ENCODE assay signal across 14 cellular contexts in the genomic region with DNA sequence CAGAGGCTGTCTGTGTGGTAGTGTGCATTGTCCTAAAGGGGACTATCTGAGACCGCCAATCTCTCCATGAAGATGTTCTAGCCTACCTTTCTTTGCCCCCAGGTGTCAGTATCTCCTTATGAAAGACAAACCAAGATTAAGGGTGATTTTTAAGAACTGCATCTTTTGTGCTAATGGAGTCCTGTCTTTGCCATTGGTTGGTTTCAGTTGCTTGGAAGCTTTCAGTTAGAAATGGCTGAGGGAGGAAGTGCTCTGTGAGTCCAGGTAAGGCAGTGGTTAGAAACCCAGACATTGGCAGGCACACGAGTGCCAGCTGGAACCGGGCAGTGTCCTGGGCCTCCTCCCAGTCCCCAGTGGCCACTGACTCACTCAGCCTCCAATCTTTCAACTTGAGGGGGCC.
A peak's percentile ranks its signal among the peaks of the same experiment; 100 is the strongest.
DNase-seq lines count a peak whose midpoint lies in the region; ATAC-seq, FAIRE-seq and TF ChIP-seq lines count a peak whose summit lies in the region.
"Had no signal": no experiment of that assay in that cellular context is flagged by ENCODE, and none has a peak within 500 bp of the region (broad histone marks: within the 10 kb centered on the region; RNA-seq: fewer than 3 reads in every experiment).

No MANE protein-coding gene starts in this region.

- intact Hi-C loops in activated B cell treated with CpG ODN at 0.5 μM for 24 hours (cut with micrococcal nuclease) (loop anchor here (1.0 kb wide), 2 partner anchors 71 to 729 kb away; no protein-coding TSS in a partner anchor), breast epithelium (cut with DNase I; ENCODE audit: low total_unique reads) (no loop called here)

- H2BK15ac ChIP-seq in mesendoderm (replicated peaks; ENCODE audit: low read depth) = no peak overlapping the region

- H3K27ac Mint-ChIP-seq in CD8-positive, alpha-beta memory T cell = peak overlapping the region; percentile 70 to 99 (median 94)
- peak overlapping the region; percentile 62 for H3K27ac Mint-ChIP-seq in activated B cell treated with CpG ODN at 0.5 μM for 24 hours

- no peak overlapping the region for H3K23ac ChIP-seq in mesendoderm (ENCODE audit: low read length)

- no CpG with 5 or more reads among the region's 3 CpGs for WGBS in mesendoderm (ENCODE audit: extremely low coverage, insufficient coverage, low lambda C conversion rate)

- H4K8ac ChIP-seq in mesendoderm (ENCODE audit: low read depth, low read length) = no peak overlapping the region

- TF ChIP-seq CTCF in HFF-Myc (IDR thresholded peaks at IDR 0.05; ENCODE audit: low read depth, low read length, missing control alignments) = peak; percentile 4
- TF ChIP-seq CTCF in activated B cell treated with CpG ODN at 0.5 μM for 24 hours (IDR thresholded peaks at IDR 0.05) = no peak
- peak in 1 of 3 donors; percentile 12 for TF ChIP-seq CTCF in breast epithelium (IDR thresholded peaks at IDR 0.05)

- H2AK5ac ChIP-seq in mesendoderm (ENCODE audit: low read length) = no peak overlapping the region

- peaks cover 11 to 49% (median 20%) of the 10 kb centered on the region in 3 donors for H3K36me3 Mint-ChIP-seq in CD8-positive, alpha-beta memory T cell
- H3K36me3 Mint-ChIP-seq in activated B cell treated with CpG ODN at 0.5 μM for 24 hours (ENCODE audit: low read depth) = peaks cover 63% of the 10 kb centered on the region

- POLR2A ChIA-PET in CD8-positive, alpha-beta memory T cell (lab: Charles Lee) = no interaction called here
- POLR2A ChIA-PET in activated B cell treated with CpG ODN at 0.5 μM for 24 hours (lab: Charles Lee) = no interaction called here

- H2BK120ac ChIP-seq in mesendoderm (ENCODE audit: low read depth, low read length) = no peak overlapping the region

- no peaks in the 10 kb centered on the region for H3K79me2 ChIP-seq in mesendoderm (ENCODE audit: control insufficient read depth, insufficient read depth, low read length)

- H3K79me1 ChIP-seq in mesendoderm (ENCODE audit: low read length) = no peaks in the 10 kb centered on the region

- H3K9me3 Mint-ChIP-seq in CD8-positive, alpha-beta memory T cell = no peaks in the 10 kb centered on the region
- H3K9me3 Mint-ChIP-seq in activated B cell treated with CpG ODN at 0.5 μM for 24 hours = no peaks in the 10 kb centered on the region

- H3K27me3 Mint-ChIP-seq in CD8-positive, alpha-beta memory T cell = no peaks in the 10 kb centered on the region
- no peaks in the 10 kb centered on the region for H3K27me3 Mint-ChIP-seq in activated B cell treated with CpG ODN at 0.5 μM for 24 hours

- no peak overlapping the region for H3K4ac ChIP-seq in mesendoderm (ENCODE audit: low read depth, low read length)

- ATAC-seq in activated B cell treated with CpG ODN at 0.5 μM for 24 hours (ENCODE audit: low read depth) (peak; percentile 45), GM19351 (IDR thresholded peaks at IDR 0.05; ENCODE audit: unreplicated experiment) (no peak), GM21619 (IDR thresholded peaks at IDR 0.05; ENCODE audit: unreplicated experiment) (no peak)
- ATAC-seq: gastrocnemius medialis had no signal

- H2BK5ac ChIP-seq in mesendoderm (ENCODE audit: low read length) = no peak overlapping the region

- CTCF ChIA-PET in CD8-positive, alpha-beta memory T cell (lab: Charles Lee) = interaction anchor here (1.4 to 3.4 kb wide), 4 partner anchors 10 to 71 kb away, joined by 4 to 11 read pairs (median 8); no protein-coding TSS in a partner anchor
- CTCF ChIA-PET in activated B cell treated with CpG ODN at 0.5 μM for 24 hours (lab: Charles Lee) = interaction anchor here (0.6 to 11.3 kb wide), 2 partner anchors 71 to 260 kb away, joined by 3 to 77 read pairs; no protein-coding TSS in a partner anchor

- H3K9me3 ChIP-seq in CD8-positive, alpha-beta memory T cell (ENCODE audit: low read length) = no peaks in the 10 kb centered on the region
- no peaks in the 10 kb centered on the region for H3K9me3 ChIP-seq in breast epithelium
- H3K9me3 ChIP-seq: gastrocnemius medialis had no signal

- TF ChIP-seq POLR2A in breast epithelium (IDR thresholded peaks at IDR 0.05) = no peak

- DNase-seq in CD8-positive, alpha-beta memory T cell = no peak
- DNase-seq in HFF-Myc (ENCODE audit: extremely low read depth, low read depth) = no peak
- no peak for DNase-seq in activated B cell treated with CpG ODN at 0.5 μM for 24 hours
- peak; percentile 36 for DNase-seq in mesendoderm
- no peak for DNase-seq in urothelium cell line (ENCODE audit: low spot score)
- DNase-seq in breast epithelium (ENCODE audit: low spot score in 2 of 2) = no peak
- DNase-seq: activated CD8-positive, alpha-beta memory T cell treated with anti-CD3 and anti-CD28 coated beads for 24 hours; central memory CD4-positive, alpha-beta T cell; DMS 273 treated with DMSO at 0.1 percent for 48 hours; gastrocnemius medialis; NCI-H187; SHP77 had no signal

- H3K4me2 ChIP-seq in mesendoderm (ENCODE audit: low read length) = no peak overlapping the region

- H3K4me1 ChIP-seq in CD8-positive, alpha-beta memory T cell (ENCODE audit: insufficient read depth, low read length) = peaks cover 92% of the 10 kb centered on the region
- H3K4me1 ChIP-seq in mesendoderm (ENCODE audit: control insufficient read depth, low read depth, low read length) = no peaks in the 10 kb centered on the region
- peaks cover 0 to 4% of the 10 kb centered on the region in 2 donors for H3K4me1 ChIP-seq in breast epithelium

- no peaks in the 10 kb centered on the region for H3K27me3 ChIP-seq in CD8-positive, alpha-beta memory T cell (ENCODE audit: insufficient read depth, low read length, poor library complexity, severe bottlenecking)
- H3K27me3 ChIP-seq in mesendoderm (ENCODE audit: insufficient read depth, low read length, poor library complexity) (no peaks in the 10 kb centered on the region), breast epithelium (no peaks in the 10 kb centered on the region)
- H3K27me3 ChIP-seq: gastrocnemius medialis had no signal

- H4K5ac ChIP-seq in mesendoderm (ENCODE audit: low read length) = no peak overlapping the region

- no peak overlapping the region for H3K56ac ChIP-seq in mesendoderm (ENCODE audit: low read length)

- H3K4me3 Mint-ChIP-seq in CD8-positive, alpha-beta memory T cell = peak overlapping the region; percentile 48 to 87 (median 73)
- no peak overlapping the region for H3K4me3 Mint-ChIP-seq in activated B cell treated with CpG ODN at 0.5 μM for 24 hours

- H3K4me1 Mint-ChIP-seq in CD8-positive, alpha-beta memory T cell = peaks cover 91 to 97% (median 97%) of the 10 kb centered on the region in 3 donors
- H3K4me1 Mint-ChIP-seq in activated B cell treated with CpG ODN at 0.5 μM for 24 hours = peaks cover 93% of the 10 kb centered on the region

- no peak overlapping the region for H3K18ac ChIP-seq in mesendoderm (ENCODE audit: low read length)

- peak overlapping the region; percentile 33 for H3K4me3 ChIP-seq in CD8-positive, alpha-beta memory T cell (ENCODE audit: low read length)
- no peak overlapping the region for H3K4me3 ChIP-seq in HFF-Myc (replicated peaks; ENCODE audit: low read depth, low read length)
- no peak overlapping the region for H3K4me3 ChIP-seq in mesendoderm (ENCODE audit: low read length)
- H3K4me3 ChIP-seq in breast epithelium = no peak overlapping the region
- H3K4me3 ChIP-seq: gastrocnemius medialis had no signal

- H3K36me3 ChIP-seq in CD8-positive, alpha-beta memory T cell (ENCODE audit: insufficient read depth, low read length) = peaks cover 14% of the 10 kb centered on the region
- H3K36me3 ChIP-seq in mesendoderm (ENCODE audit: control insufficient read depth, insufficient read depth, low read length) (no peaks in the 10 kb centered on the region), breast epithelium (no peaks in the 10 kb centered on the region)
- H3K36me3 ChIP-seq: gastrocnemius medialis had no signal

- no peak for FAIRE-seq in urothelium cell line (lab: Jason Lieb, UNC)

- H3K27ac ChIP-seq in CD8-positive, alpha-beta memory T cell (ENCODE audit: low read depth, low read length) = no peak overlapping the region
- H3K27ac ChIP-seq in mesendoderm (ENCODE audit: low read depth, low read length) (no peak overlapping the region), breast epithelium (peak overlapping the region in 1 of 2 donors; percentile 15)
- H3K27ac ChIP-seq: gastrocnemius medialis had no signal

- H3K9ac ChIP-seq in mesendoderm (ENCODE audit: low read length) = no peak overlapping the region
